Comparison of ENCODE assay signal across 20 cellular contexts in the genomic region with DNA sequence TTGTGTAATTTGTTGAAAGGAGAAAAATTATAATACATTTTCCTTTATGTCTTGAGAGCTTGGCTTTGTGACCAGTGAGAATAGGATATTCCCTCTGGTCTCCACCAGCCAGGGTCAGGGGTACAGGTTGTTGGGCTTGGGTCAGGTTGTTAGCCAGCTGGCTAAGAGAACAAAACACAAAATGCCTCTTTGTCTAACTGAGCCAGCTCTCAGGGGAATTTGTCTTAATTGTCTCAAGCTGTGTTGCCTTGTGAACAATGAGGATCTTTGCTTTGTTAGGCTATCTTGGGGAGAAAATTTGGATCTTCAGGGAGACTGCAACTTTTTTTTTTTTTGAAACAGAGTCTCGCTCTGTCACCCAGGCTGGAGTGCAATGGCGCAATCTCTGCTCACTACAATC.
"Had no signal": no experiment of that assay in that cellular context is flagged by ENCODE, and none has a peak within 500 bp of the region (broad histone marks: within the 10 kb centered on the region; RNA-seq: fewer than 3 reads in every experiment).

No MANE protein-coding gene starts in this region.

- H3K36me3 ChIP-seq: cardiac muscle cell, sigmoid colon, transverse colon, WERI-Rb-1 had no signal

- H3K27ac ChIP-seq: cardiac muscle cell, psoas muscle, sigmoid colon, transverse colon, WERI-Rb-1 had no signal

- H3K9me3 ChIP-seq: mucosa of descending colon, psoas muscle, sigmoid colon, transverse colon had no signal

- H3K4me3 ChIP-seq: cardiac muscle cell, mucosa of descending colon, psoas muscle, sigmoid colon, transverse colon had no signal

- H3K4me1 ChIP-seq: psoas muscle, sigmoid colon, transverse colon had no signal

- H3K27me3 ChIP-seq: cardiac muscle cell, sigmoid colon, transverse colon had no signal

- DNase-seq: activated CD4-positive, alpha-beta T cell treated with anti-CD3 and anti-CD28 coated beads for 36 hours; activated CD8-positive, alpha-beta memory T cell treated with anti-CD3 and anti-CD28 coated beads, Interleukin-2, amount 50 U/mL, for 48 hours; activated CD8-positive, alpha-beta T cell treated with anti-CD3 and anti-CD28 coated beads, Interleukin-2, amount 10 ng/mL, durations not matched to agents 7 days and 5 days; activated naive CD4-positive, alpha-beta T cell treated with anti-CD3 and anti-CD28 coated beads for 36 hours; effector CD4-positive, alpha-beta T cell; head of caudate nucleus; islet precursor cell; mammary epithelial cell; mucosa of descending colon; natural killer cell; occipital lobe; psoas muscle; sigmoid colon; stimulated activated CD4-positive, alpha-beta T cell treated with anti-CD3 and anti-CD28 coated beads, Interleukin-12 subunit alpha, Interleukin-12 subunit beta, amount 100 ng/mL, for 4 hours; stimulated activated naive CD4-positive, alpha-beta T cell; substantia nigra; T-helper 1 cell; transverse colon; WERI-Rb-1 had no signal
